11 cellular contexts compared by ENCODE assay signal in genomic region chr15:78067328-78068241, GRCh38. TPM values are rescaled to one million over a fixed set of nuclear protein-coding genes. Genes with fewer than 3 reads are reported as not detected.
DNase-seq lines count a peak whose midpoint lies in the region; ATAC-seq and TF ChIP-seq lines count a peak whose summit lies in the region.
"Had no signal": no experiment of that assay in that cellular context is flagged by ENCODE, and none has a peak within 500 bp of the region (broad histone marks: within the 10 kb centered on the region; RNA-seq: fewer than 3 reads in every experiment).

No MANE protein-coding gene starts in this region.

- no peaks in the 10 kb centered on the region for H3F3A ChIP-seq in OCI-LY1 (ENCODE audit: insufficient read depth, low read length)

- H3K9me3 ChIP-seq in OCI-LY1 (ENCODE audit: low read length) (no peaks in the 10 kb centered on the region), esophagus (ENCODE audit: control insufficient read depth in 2 of 2, insufficient read depth in 1 of 2, low read depth in 1 of 2, low read length in 1 of 2) (no peaks in the 10 kb centered on the region), spleen (no peaks in the 10 kb centered on the region)

- H3K27ac Mint-ChIP-seq in T-helper 2 cell treated with Interferon-gamma antibody and Interleukin-4, amounts not matched to agents 5 μg/mL and 100 μg/mL, for 36 hours: peak overlapping the region; percentile 93

- no peaks in the 10 kb centered on the region; the same call in 1 of the 2 replicates for H3K36me3 ChIP-seq in OCI-LY1 (ENCODE audit: insufficient read depth, low read length)
- no peaks in the 10 kb centered on the region for H3K36me3 ChIP-seq in esophagus (ENCODE audit: control insufficient read depth in 2 of 2, insufficient read depth in 2 of 2, low read length in 1 of 2)
- no peaks in the 10 kb centered on the region for H3K36me3 ChIP-seq in spleen

- H3K9me2 ChIP-seq in OCI-LY1 (ENCODE audit: low read depth, low read length): no peaks in the 10 kb centered on the region

- H2AFZ ChIP-seq in OCI-LY1 (ENCODE audit: low read length): no peak overlapping the region

- H3K27ac ChIP-seq in OCI-LY1 (ENCODE audit: low read depth, low read length, poor library complexity, severe bottlenecking) (peak overlapping the region; percentile 88), esophagus (ENCODE audit: low read depth in 2 of 2, low read length in 1 of 2) (peak overlapping the region; percentile 53 to 78), spleen (peak overlapping the region; percentile 70 to 97 (median 89))

- 13 to 30% methylated on average over 1 of the region's 1 CpG for WGBS in esophagus, 2 donors
- 40 to 89% (median 56%) methylated on average over 1 of the region's 1 CpG for WGBS in spleen, 5 donors

- H3K27me3 ChIP-seq in OCI-LY1 (ENCODE audit: insufficient read depth, low read length) (no peaks in the 10 kb centered on the region), esophagus (ENCODE audit: control insufficient read depth in 1 of 2, insufficient read depth in 2 of 2, low read length in 2 of 2) (no peaks in the 10 kb centered on the region), spleen (replicated peaks in 1 of 7) (no peaks in the 10 kb centered on the region)

- H3K36me3 Mint-ChIP-seq in T-helper 2 cell treated with Interferon-gamma antibody and Interleukin-4, amounts not matched to agents 5 μg/mL and 100 μg/mL, for 36 hours (ENCODE audit: low read depth): peaks cover 17% of the 10 kb centered on the region

- H3K4me2 ChIP-seq in OCI-LY1 (ENCODE audit: low read length): peak overlapping the region; percentile 56; the same call in 1 of the 2 replicates

- intact Hi-C loops in spleen (cut with DNase I; ENCODE audit: low total_unique reads): no loop called here

- no peak for TF ChIP-seq POLR2A in spleen (IDR thresholded peaks at IDR 0.05)

- no peaks in the 10 kb centered on the region for H3K27me3 Mint-ChIP-seq in T-helper 2 cell treated with Interferon-gamma antibody and Interleukin-4, amounts not matched to agents 5 μg/mL and 100 μg/mL, for 36 hours (ENCODE audit: low read depth)

- no peak for DNase-seq in T-helper 2 cell treated with Interferon-gamma antibody and Interleukin-4, amounts not matched to agents 5 μg/mL and 100 μg/mL, for 36 hours (ENCODE audit: low spot score)
- DNase-seq in T-helper 2 cell: no peak
- DNase-seq in spleen: no peak
- DNase-seq in AML-193 (lab: John Stamatoyannopoulos, UW): no peak
- DNase-seq in NCI-H226: no peak
- DNase-seq: NCI-H2029 had no signal

- peak overlapping the region; percentile 27; the same call in 1 of the 2 replicates for H3K9ac ChIP-seq in OCI-LY1 (ENCODE audit: low read length)

- H3K4me1 ChIP-seq in OCI-LY1 (ENCODE audit: insufficient read depth, low read length, severe bottlenecking) (peaks cover 96% of the 10 kb centered on the region), esophagus (ENCODE audit: control insufficient read depth in 2 of 2, insufficient read depth in 2 of 2, low read length in 1 of 2) (peaks cover 6 to 18% of the 10 kb centered on the region in 2 donors), spleen (peaks cover 84 to 100% (median 100%) of the 10 kb centered on the region in 6 donors)

- peaks cover 21% of the 10 kb centered on the region for H3K4me1 Mint-ChIP-seq in T-helper 2 cell treated with Interferon-gamma antibody and Interleukin-4, amounts not matched to agents 5 μg/mL and 100 μg/mL, for 36 hours (ENCODE audit: low read depth)

- TF ChIP-seq CTCF in OCI-LY1 (IDR thresholded peaks at IDR 0.05; ENCODE audit: low read length): no peak
- no peak for TF ChIP-seq CTCF in spleen (IDR thresholded peaks at IDR 0.05 in 8 of 11, conservative IDR thresholded peaks at IDR 0.05 in 3 of 11)

- no peak overlapping the region for H3K4me3 Mint-ChIP-seq in T-helper 2 cell treated with Interferon-gamma antibody and Interleukin-4, amounts not matched to agents 5 μg/mL and 100 μg/mL, for 36 hours

- no peaks in the 10 kb centered on the region for H3K9me3 Mint-ChIP-seq in T-helper 2 cell treated with Interferon-gamma antibody and Interleukin-4, amounts not matched to agents 5 μg/mL and 100 μg/mL, for 36 hours

- H3K4me3 ChIP-seq in OCI-LY1 (ENCODE audit: low read depth, low read length, poor library complexity, severe bottlenecking): peak overlapping the region; percentile 32
- no peak overlapping the region for H3K4me3 ChIP-seq in esophagus (ENCODE audit: low read depth in 1 of 2, low read length in 2 of 2)
- peak overlapping the region in 1 of 8 donors; percentile 6 for H3K4me3 ChIP-seq in spleen

- H3K79me2 ChIP-seq in OCI-LY1 (ENCODE audit: insufficient read depth, low read length): peaks cover 80% of the 10 kb centered on the region

- no peaks in the 10 kb centered on the region for H4K20me1 ChIP-seq in OCI-LY1 (ENCODE audit: insufficient read depth, low read length)

- no peak for ATAC-seq in HG03520 (IDR thresholded peaks at IDR 0.05; ENCODE audit: unreplicated experiment)

RNA-seq across cellular contexts. Expression of gene TBC1D2B, which starts 9.9 kb away (rescaled TPM):
- polyA plus RNA-seq in esophagus: 1 to 10 TPM; 5.1 to 7.0 TPM
- total RNA-seq in spleen: 100 to 1,000 TPM in 5 of 7 donors, 10 to 100 TPM in 2; 88.7 to 131 (median 106) TPM
- 10 to 100 TPM in 2 of 3 donors, 1 to 10 TPM in 1; 9.4 to 19.4 (median 10.0) TPM for polyA plus RNA-seq in spleen

RNA-seq across cellular contexts. Expression of gene SH2D7, which starts 24.8 kb away (rescaled TPM):
- polyA plus RNA-seq in esophagus: not detected
- not detected for total RNA-seq in spleen
- not detected for polyA plus RNA-seq in spleen
- total RNA-seq: temporal lobe had no signal
- polyA plus RNA-seq: BJ had no signal
